In the genomic region with DNA sequence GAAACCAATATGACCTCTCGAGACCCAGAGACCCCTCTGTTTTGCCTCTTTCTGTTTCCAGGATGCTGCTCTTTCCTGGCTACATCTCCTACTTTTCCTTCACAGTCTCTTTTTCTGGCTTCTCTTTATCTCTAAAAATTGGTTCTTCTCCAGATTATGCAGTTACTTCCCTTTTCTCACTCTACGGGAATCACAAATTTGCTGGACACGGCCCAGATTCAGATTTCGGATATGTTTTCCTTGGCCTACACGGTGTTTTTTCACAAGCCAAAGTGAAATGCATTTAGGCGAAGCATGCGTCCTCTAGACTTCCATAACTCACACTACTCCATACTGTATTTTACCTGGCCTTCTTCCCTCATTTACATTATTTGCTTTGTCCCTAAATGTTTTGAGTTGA, we compare ENCODE assay signal across 22 cellular contexts.
A peak's percentile ranks its signal among the peaks of the same experiment; 100 is the strongest.
DNase-seq lines count a peak whose midpoint lies in the region; ATAC-seq, FAIRE-seq and TF ChIP-seq lines count a peak whose summit lies in the region.
"Had no signal": no experiment of that assay in that cellular context is flagged by ENCODE, and none has a peak within 500 bp of the region (broad histone marks: within the 10 kb centered on the region; RNA-seq: fewer than 3 reads in every experiment).

No MANE protein-coding gene starts in this region.

- H4K20me1 ChIP-seq in astrocyte (ENCODE audit: insufficient read depth, low read length) (no peaks in the 10 kb centered on the region), K562 (replicated peaks; ENCODE audit: control insufficient read depth, insufficient read depth, low read length) (no peaks in the 10 kb centered on the region)
- H4K20me1 ChIP-seq: BLaER1 had no signal

- FAIRE-seq in astrocyte (lab: Jason Lieb, UNC), result no peak
- FAIRE-seq in K562 (lab: Jason Lieb, UNC), result no peak
- FAIRE-seq: A204.1, RCC 7860 had no signal

- no peaks in the 10 kb centered on the region for H3K79me2 ChIP-seq in astrocyte (ENCODE audit: insufficient read depth, low read length)
- no peaks in the 10 kb centered on the region for H3K79me2 ChIP-seq in K562 (ENCODE audit: control insufficient read depth, insufficient read depth, low read length)

- H2AFZ ChIP-seq in astrocyte (ENCODE audit: low read depth, low read length), result no peak overlapping the region
- H2AFZ ChIP-seq in K562 (ENCODE audit: low read depth, low read length), result no peak overlapping the region

- no peaks in the 10 kb centered on the region for H3K27me3 ChIP-seq in astrocyte (ENCODE audit: insufficient read depth, low read length)
- no peaks in the 10 kb centered on the region for H3K27me3 ChIP-seq in K562 (ENCODE audit: control insufficient read depth in 2 of 2, insufficient read depth in 2 of 2, low read length in 2 of 2)
- no peaks in the 10 kb centered on the region for H3K27me3 ChIP-seq in upper lobe of left lung
- no peaks in the 10 kb centered on the region for H3K27me3 ChIP-seq in transverse colon
- H3K27me3 ChIP-seq: BLaER1, SJSA1 had no signal

- intact Hi-C loops in K562 (cut with micrococcal nuclease) (loop anchor here (10.0 kb wide), 1 partner anchor 682 kb away; no protein-coding TSS in a partner anchor), transverse colon (cut with DNase I; ENCODE audit: low total_unique reads) (no loop called here), MCF 10A (cut with micrococcal nuclease) (loop anchor here (5.0 to 10.0 kb wide), 2 partner anchors 215 to 592 kb away; a partner anchor contains a TSS)

- H3K4me3 ChIP-seq in astrocyte (ENCODE audit: insufficient read depth, low read depth, low read length) (no peak overlapping the region), K562 (no peak overlapping the region), fibroblast of pulmonary artery (replicated peaks; ENCODE audit: low read depth, low read length) (no peak overlapping the region), upper lobe of left lung (no peak overlapping the region), transverse colon (no peak overlapping the region)
- H3K4me3 ChIP-seq: BLaER1, SJSA1 had no signal

- H3K9ac ChIP-seq in astrocyte (ENCODE audit: low read length) (no peak overlapping the region), K562 (ENCODE audit: insufficient read depth in 1 of 2, low read depth in 2 of 2, low read length in 2 of 2) (no peak overlapping the region)
- H3K9ac ChIP-seq: BLaER1 had no signal

- CTCF ChIA-PET in K562 (lab: Yijun Ruan, JAX; ENCODE audit: low intra/inter-chr PET ratio) (interaction anchor here (0.5 kb wide), 1 partner anchor 214 kb away, joined by 3 read pairs; no protein-coding TSS in a partner anchor), MCF 10A (lab: Yijun Ruan, JAX) (interaction anchor here (0.9 to 2.3 kb wide), 2 partner anchors 111 to 115 kb away, joined by 4 to 7 read pairs; no protein-coding TSS in a partner anchor)

- H3K9me3 Mint-ChIP-seq in astrocyte (ENCODE audit: unreplicated experiment) (no peaks in the 10 kb centered on the region), nephron (no peaks in the 10 kb centered on the region), MCF 10A (ENCODE audit: unreplicated experiment) (no peaks in the 10 kb centered on the region)
- H3K9me3 Mint-ChIP-seq: CD4-positive, CD25-positive, alpha-beta regulatory T cell had no signal

- TF ChIP-seq CTCF in astrocyte (IDR thresholded peaks at IDR 0.05; ENCODE audit: insufficient read depth, low read depth, low read length), result no peak
- TF ChIP-seq CTCF in K562 (IDR thresholded peaks at IDR 0.05 in 2 of 3, conservative IDR thresholded peaks at IDR 0.05 in 1 of 3; ENCODE audit: insufficient read depth in 2 of 3, low read depth in 1 of 3, low read length in 3 of 3), result no peak
- no peak for TF ChIP-seq CTCF in fibroblast of pulmonary artery (IDR thresholded peaks at IDR 0.05; ENCODE audit: low read length, missing control alignments)
- no peak for TF ChIP-seq CTCF in nephron (IDR thresholded peaks at IDR 0.05; ENCODE audit: unreplicated experiment in 3 of 3)
- TF ChIP-seq CTCF in upper lobe of left lung (IDR thresholded peaks at IDR 0.05), result no peak
- no peak for TF ChIP-seq CTCF in transverse colon (IDR thresholded peaks at IDR 0.05)
- TF ChIP-seq CTCF in MCF 10A (IDR thresholded peaks at IDR 0.05; ENCODE audit: unreplicated experiment), result no peak

- TF ChIP-seq POLR2A in K562 (conservative IDR thresholded peaks at IDR 0.05) (no peak), upper lobe of left lung (IDR thresholded peaks at IDR 0.05) (no peak), transverse colon (IDR thresholded peaks at IDR 0.05) (no peak)

- H3K36me3 Mint-ChIP-seq in astrocyte (ENCODE audit: low read depth, unreplicated experiment), result no peaks in the 10 kb centered on the region
- H3K36me3 Mint-ChIP-seq in nephron (ENCODE audit: low read depth), result peaks cover 20% of the 10 kb centered on the region
- no peaks in the 10 kb centered on the region for H3K36me3 Mint-ChIP-seq in MCF 10A (ENCODE audit: insufficient read depth, unreplicated experiment)
- H3K36me3 Mint-ChIP-seq: CD4-positive, CD25-positive, alpha-beta regulatory T cell had no signal

- WGBS in K562 (ENCODE audit: insufficient coverage, low coverage, missing lambda C conversion rate), result 1% methylated on average over 7 of the region's 7 CpGs
- 62 to 64% methylated on average over 7 of the region's 7 CpGs for WGBS in upper lobe of left lung, 2 donors
- 58 to 78% methylated on average over 7 of the region's 7 CpGs for WGBS in transverse colon (ENCODE audit: low coverage in 1 of 2), 2 donors

- H3K4me1 ChIP-seq in astrocyte (ENCODE audit: insufficient read depth, low read length), result no peaks in the 10 kb centered on the region
- H3K4me1 ChIP-seq in K562 (replicated peaks in 1 of 2; ENCODE audit: control insufficient read depth in 2 of 2, insufficient read depth in 2 of 2, low read length in 2 of 2), result no peaks in the 10 kb centered on the region
- H3K4me1 ChIP-seq in upper lobe of left lung, result peaks cover 0 to 6% (median 0%) of the 10 kb centered on the region in 4 donors
- H3K4me1 ChIP-seq in transverse colon, result no peaks in the 10 kb centered on the region
- H3K4me1 ChIP-seq: BLaER1, SJSA1 had no signal

- BruUV-seq in K562 (replicated peaks; lab: Mats Ljungman, UMichigan), result no TSS peak
- no TSS peak for BruUV-seq in MCF 10A (replicated peaks; lab: Mats Ljungman, UMichigan)

- POLR2A ChIA-PET in K562 (lab: Yijun Ruan, JAX), result no interaction called here
- POLR2A ChIA-PET in MCF 10A (lab: Yijun Ruan, JAX), result no interaction called here

- no peak overlapping the region for H3K27ac Mint-ChIP-seq in astrocyte (ENCODE audit: unreplicated experiment)
- peak overlapping the region; percentile 53 to 68 (median 65) for H3K27ac Mint-ChIP-seq in nephron
- H3K27ac Mint-ChIP-seq in MCF 10A (ENCODE audit: low read depth, unreplicated experiment), result no peak overlapping the region
- H3K27ac Mint-ChIP-seq: CD4-positive, CD25-positive, alpha-beta regulatory T cell had no signal

- no peaks in the 10 kb centered on the region for H3K9me1 ChIP-seq in K562 (ENCODE audit: control insufficient read depth, insufficient read depth, low read length)

- no peak for TF ChIP-seq RAD21 in K562 (CRISPR knock-in tag; conservative IDR thresholded peaks at IDR 0.05 in 1 of 2, IDR thresholded peaks at IDR 0.05 in 1 of 2)

- no peaks in the 10 kb centered on the region for H3K9me3 ChIP-seq in astrocyte (ENCODE audit: insufficient read depth, low read depth, low read length)
- H3K9me3 ChIP-seq in K562 (replicated peaks; ENCODE audit: control insufficient read depth, insufficient read depth, low read depth, low read length), result no peaks in the 10 kb centered on the region
- H3K9me3 ChIP-seq in upper lobe of left lung, result no peaks in the 10 kb centered on the region
- no peaks in the 10 kb centered on the region for H3K9me3 ChIP-seq in transverse colon
- H3K9me3 ChIP-seq: BLaER1, SJSA1 had no signal

- peaks cover 5% of the 10 kb centered on the region for H3K4me1 Mint-ChIP-seq in astrocyte (ENCODE audit: low read depth, unreplicated experiment)
- peaks cover 47% of the 10 kb centered on the region for H3K4me1 Mint-ChIP-seq in nephron
- no peaks in the 10 kb centered on the region for H3K4me1 Mint-ChIP-seq in MCF 10A (ENCODE audit: insufficient read depth, unreplicated experiment)
- H3K4me1 Mint-ChIP-seq: CD4-positive, CD25-positive, alpha-beta regulatory T cell had no signal

- in situ Hi-C loops in K562 (cut with MboI) (no loop called here), transverse colon (cut with MboI; ENCODE audit: low pct_ligation_motif_present in 1 of 4, low pct_unique_long_range_greater_than_20kb in 1 of 4, low sequenced_read_pairs in 3 of 4) (no loop called here)

- H3K4me3 Mint-ChIP-seq in astrocyte (ENCODE audit: unreplicated experiment), result no peak overlapping the region
- no peak overlapping the region for H3K4me3 Mint-ChIP-seq in nephron
- H3K4me3 Mint-ChIP-seq in MCF 10A (ENCODE audit: unreplicated experiment), result no peak overlapping the region
- H3K4me3 Mint-ChIP-seq: CD4-positive, CD25-positive, alpha-beta regulatory T cell had no signal

- peak; percentile 34 for DNase-seq in astrocyte (ENCODE audit: low read depth)
- DNase-seq in K562 (ENCODE audit: extremely low read depth in 1 of 4, low spot score in 3 of 4), result no peak
- DNase-seq in fibroblast of pulmonary artery (ENCODE audit: low read depth), result peak; percentile 69
- DNase-seq in upper lobe of left lung, result no peak
- no peak for DNase-seq in transverse colon
- DNase-seq in NCI-H345 treated with DMSO at 0.1 percent for 48 hours (lab: John Stamatoyannopoulos, UW; ENCODE audit: unreplicated experiment), result no peak
- DNase-seq in MCF 10A (ENCODE audit: unreplicated experiment), result no peak
- DNase-seq: CD4-positive, CD25-positive, alpha-beta regulatory T cell; Karpas-422; NCI-H1092 treated with DMSO at 0.1 percent for 48 hours; NCI-H1436; NCI-H187; NCI-H2081 treated with DMSO at 0.1 percent for 48 hours; NCI-H2171 treated with DMSO at 0.1 percent for 48 hours; NCI-H524 treated with DMSO at 0.1 percent for 48 hours; NCI-H774 had no signal

- no peak for ATAC-seq in K562
- no peak for ATAC-seq in upper lobe of left lung (ENCODE audit: low FRiP score in 2 of 2)
- ATAC-seq: HCT116 had no signal

- H3K36me3 ChIP-seq in astrocyte (ENCODE audit: insufficient read depth, low read length), result no peaks in the 10 kb centered on the region
- no peaks in the 10 kb centered on the region for H3K36me3 ChIP-seq in K562 (ENCODE audit: control insufficient read depth, insufficient read depth, low read length)
- H3K36me3 ChIP-seq in upper lobe of left lung, result no peaks in the 10 kb centered on the region
- H3K36me3 ChIP-seq in transverse colon, result no peaks in the 10 kb centered on the region
- H3K36me3 ChIP-seq: BLaER1, SJSA1 had no signal

- no peak overlapping the region for H3K4me2 ChIP-seq in astrocyte (ENCODE audit: low read length)
- H3K4me2 ChIP-seq in K562 (ENCODE audit: insufficient read depth, low read length), result no peak overlapping the region
- H3K4me2 ChIP-seq: BLaER1 had no signal

- H3K27me3 Mint-ChIP-seq in astrocyte (ENCODE audit: low read depth, unreplicated experiment), result no peaks in the 10 kb centered on the region
- peaks cover 6% of the 10 kb centered on the region for H3K27me3 Mint-ChIP-seq in nephron (ENCODE audit: low read depth)
- peaks cover 97% of the 10 kb centered on the region for H3K27me3 Mint-ChIP-seq in MCF 10A (ENCODE audit: insufficient read depth, unreplicated experiment)
- H3K27me3 Mint-ChIP-seq: CD4-positive, CD25-positive, alpha-beta regulatory T cell had no signal

- TF ChIP-seq EP300 in K562 (IDR thresholded peaks at IDR 0.05; ENCODE audit: low read length), result no peak
- TF ChIP-seq EP300 in upper lobe of left lung (IDR thresholded peaks at IDR 0.05), result no peak
- no peak for TF ChIP-seq EP300 in transverse colon (IDR thresholded peaks at IDR 0.05; ENCODE audit: low read depth)

- no peak overlapping the region for H3K27ac ChIP-seq in astrocyte (ENCODE audit: low read depth, low read length)
- no peak overlapping the region for H3K27ac ChIP-seq in K562 (ENCODE audit: extremely low read depth, low read depth, low read length)
- H3K27ac ChIP-seq in upper lobe of left lung, result no peak overlapping the region
- no peak overlapping the region for H3K27ac ChIP-seq in transverse colon
- H3K27ac ChIP-seq: BLaER1, SJSA1 had no signal

Comparison
In these comparisons a context has a peak if more than half of its experiments do, and no peak if none do; other contexts are left out.
1. DNase-seq: peak in astrocyte (single experiment) and fibroblast of pulmonary artery (single experiment); none in K562 (0 of 4), upper lobe of left lung (0 of 2), transverse colon (single experiment), NCI-H345 treated with DMSO at 0.1 percent for 48 hours (single experiment) and MCF 10A (single experiment).
2. H3K27ac Mint-ChIP-seq: peak in nephron (3 of 3); none in astrocyte (single experiment) and MCF 10A (single experiment).